ENCODE assay signal across 12 cellular contexts in genomic region chr1:20603473-20604464, GRCh38. TPM values are rescaled to one million over a fixed set of nuclear protein-coding genes. Genes with fewer than 3 reads are reported as not detected.
DNase-seq lines count a peak whose midpoint lies in the region; ATAC-seq, FAIRE-seq and TF ChIP-seq lines count a peak whose summit lies in the region.
"Had no signal": no experiment of that assay in that cellular context is flagged by ENCODE, and none has a peak within 500 bp of the region (broad histone marks: within the 10 kb centered on the region; RNA-seq: fewer than 3 reads in every experiment).

No MANE protein-coding gene starts in this region.

- peaks cover 2% of the 10 kb centered on the region; the same call in 1 of the 2 replicates for H3K79me2 ChIP-seq in H9 (ENCODE audit: insufficient read depth, low read length)

- H2AK5ac ChIP-seq in H9 (ENCODE audit: insufficient read length, low read length), result no peak overlapping the region

- H3K23ac ChIP-seq in H9 (ENCODE audit: insufficient read length, low read depth, low read length), result no peak overlapping the region

- H3K9me3 ChIP-seq in tibial artery (no peaks in the 10 kb centered on the region), vagina (no peaks in the 10 kb centered on the region), H9 (ENCODE audit: control insufficient read depth, low read depth, low read length) (no peaks in the 10 kb centered on the region)
- H3K9me3 ChIP-seq: pancreas, thyroid gland had no signal

- H3K36me3 Mint-ChIP-seq in WTC11 (peaks cover 3% of the 10 kb centered on the region), H9 (ENCODE audit: insufficient read depth in 1 of 3, low read depth in 3 of 3) (no peaks in the 10 kb centered on the region; a peak in 1 of 7 replicates)

- H3K36me3 ChIP-seq in tibial artery (no peaks in the 10 kb centered on the region), vagina (no peaks in the 10 kb centered on the region)
- H3K36me3 ChIP-seq: pancreas, thyroid gland had no signal

- no peak overlapping the region for H3K9ac ChIP-seq in H9 (ENCODE audit: extremely low read depth, insufficient read length, low read length)

- H2AFZ ChIP-seq in H9 (ENCODE audit: low read length), result no peak overlapping the region

- no peak overlapping the region for H3K4ac ChIP-seq in H9 (ENCODE audit: low read depth, low read length)

- no peak overlapping the region for H3K18ac ChIP-seq in H9 (ENCODE audit: insufficient read length, low read depth, low read length)

- no peak overlapping the region for H2BK20ac ChIP-seq in H9 (ENCODE audit: low read depth, low read length, poor library complexity, severe bottlenecking)

- no peak overlapping the region for H4K8ac ChIP-seq in H9 (replicated peaks; ENCODE audit: insufficient read length, low read depth, low read length)

- H3K9me3 Mint-ChIP-seq in WTC11, result peaks cover 12% of the 10 kb centered on the region
- peaks cover 0 to 3% of the 10 kb centered on the region in 2 experiments; a peak in 2 of 5 replicates for H3K9me3 Mint-ChIP-seq in H9

- H3K27ac Mint-ChIP-seq in WTC11 (no peak overlapping the region), H9 (no peak overlapping the region)

- H4K5ac ChIP-seq in H9 (ENCODE audit: insufficient read length, low read depth, low read length), result no peak overlapping the region

- no peak overlapping the region for H2BK5ac ChIP-seq in H9 (ENCODE audit: insufficient read length, low read length)

- intact Hi-C loops in tibial artery (cut with DNase I; ENCODE audit: low total_unique reads), result loop anchor here (1.0 kb wide), 1 partner anchor 45 kb away; no protein-coding TSS in a partner anchor
- intact Hi-C loops in vagina (cut with DNase I), result no loop called here

- H3K27ac ChIP-seq in tibial artery, result no peak overlapping the region
- no peak overlapping the region for H3K27ac ChIP-seq in vagina
- no peak overlapping the region for H3K27ac ChIP-seq in H9 (ENCODE audit: insufficient read length, low read depth, low read length)
- H3K27ac ChIP-seq: coronary artery, pancreas, thyroid gland had no signal

- no peak for TF ChIP-seq CTCF in WTC11 (IDR thresholded peaks at IDR 0.05)
- no peak for TF ChIP-seq CTCF in tibial artery (IDR thresholded peaks at IDR 0.05)
- no peak for TF ChIP-seq CTCF in vagina (IDR thresholded peaks at IDR 0.05)
- TF ChIP-seq CTCF in H9 (conservative IDR thresholded peaks at IDR 0.05), result no peak
- TF ChIP-seq CTCF in D721Med (IDR thresholded peaks at IDR 0.05; ENCODE audit: insufficient read depth, missing control alignments), result no peak

- no peak for FAIRE-seq in D721Med (lab: Jason Lieb, UNC)
- FAIRE-seq: pancreas had no signal

- no peaks in the 10 kb centered on the region for H3K4me1 ChIP-seq in tibial artery
- H3K4me1 ChIP-seq in vagina, result no peaks in the 10 kb centered on the region
- no peaks in the 10 kb centered on the region for H3K4me1 ChIP-seq in H9 (ENCODE audit: insufficient read depth, low read length)
- H3K4me1 ChIP-seq: pancreas, thyroid gland had no signal

- no peak overlapping the region for H4K91ac ChIP-seq in H9 (ENCODE audit: insufficient read length, low read depth, low read length)

- no peak overlapping the region for H3K14ac ChIP-seq in H9 (ENCODE audit: insufficient read depth, low read length)

- no peak overlapping the region for H2BK120ac ChIP-seq in H9 (ENCODE audit: low read depth, low read length, poor library complexity, severe bottlenecking)

- H3K23me2 ChIP-seq in H9 (ENCODE audit: insufficient read length, low read depth, low read length, poor library complexity, severe bottlenecking), result no peaks in the 10 kb centered on the region

- WGBS in H9 (ENCODE audit: extremely low coverage, insufficient read length, low lambda C conversion rate), result no CpG with 5 or more reads among the region's 9 CpGs

- no peak overlapping the region for H3T11ph ChIP-seq in H9 (ENCODE audit: low read length)

- POLR2A ChIA-PET in WTC11 (lab: Charles Lee), result no interaction called here

- H3K4me1 Mint-ChIP-seq in WTC11, result peaks cover 5% of the 10 kb centered on the region
- H3K4me1 Mint-ChIP-seq in H9, result no peaks in the 10 kb centered on the region; a peak in 1 of 4 replicates

- ATAC-seq in WTC11, result no peak

- no peak overlapping the region for H2BK12ac ChIP-seq in H9 (ENCODE audit: insufficient read length, low read depth, low read length)

- no peak overlapping the region for H3K4me2 ChIP-seq in H9 (ENCODE audit: insufficient read depth, insufficient read length, low read length)

- DNase-seq in A172 (ENCODE audit: low spot score), result peak; percentile 85
- DNase-seq in HS-27A (ENCODE audit: low read depth), result peak; percentile 97
- no peak for DNase-seq in WTC11 (ENCODE audit: low spot score)
- peak; percentile 97 for DNase-seq in iris pigment epithelial cell (ENCODE audit: low read depth)
- DNase-seq in tibial artery, result no peak
- DNase-seq in vagina (ENCODE audit: extremely low spot score in 2 of 2), result no peak
- DNase-seq in H9, result no peak
- DNase-seq in D721Med (ENCODE audit: insufficient read length, low spot score), result no peak
- DNase-seq: NCI-H82, pancreas, thyroid gland had no signal

- no peaks in the 10 kb centered on the region for H3K79me1 ChIP-seq in H9 (ENCODE audit: insufficient read depth, low read depth, low read length, poor library complexity, severe bottlenecking)

- H3K27me3 Mint-ChIP-seq in WTC11 (ENCODE audit: low read depth) (no peaks in the 10 kb centered on the region), H9 (ENCODE audit: low read depth) (peaks cover 4% of the 10 kb centered on the region)

- H3K4me3 Mint-ChIP-seq in WTC11, result no peak overlapping the region
- H3K4me3 Mint-ChIP-seq in H9, result no peak overlapping the region; a peak in 1 of 5 replicates

- no peak overlapping the region for H3K4me3 ChIP-seq in tibial artery
- H3K4me3 ChIP-seq in vagina, result no peak overlapping the region
- H3K4me3 ChIP-seq: coronary artery, pancreas, thyroid gland had no signal

- TF ChIP-seq POLR2A in vagina (IDR thresholded peaks at IDR 0.05), result no peak

- H2BK15ac ChIP-seq in H9 (ENCODE audit: low read depth, low read length), result no peak overlapping the region

- CTCF ChIA-PET in WTC11 (lab: Charles Lee), result interaction anchor here (0.8 kb wide), 1 partner anchor 29 kb away, joined by 4 read pairs; no protein-coding TSS in a partner anchor

- peaks cover 0 to 15% of the 10 kb centered on the region in 2 donors for H3K27me3 ChIP-seq in tibial artery
- H3K27me3 ChIP-seq in vagina, result no peaks in the 10 kb centered on the region
- H3K27me3 ChIP-seq in H9 (ENCODE audit: insufficient read depth, low read length), result no peaks in the 10 kb centered on the region
- H3K27me3 ChIP-seq: pancreas, thyroid gland had no signal

- H4K20me1 ChIP-seq in H9 (ENCODE audit: control insufficient read depth, insufficient read depth, insufficient read length), result no peaks in the 10 kb centered on the region

- no peak overlapping the region for H3K56ac ChIP-seq in H9 (ENCODE audit: insufficient read length, low read depth, low read length)

TF ChIP-seq in WTC11, 78 proteins besides CTCF, POLR2A, EP300 and RAD21:
- TF ChIP-seq USF1 (CRISPR knock-in tag; IDR thresholded peaks at IDR 0.05) (peak; percentile 87), GABPB1 (CRISPR knock-in tag; IDR thresholded peaks at IDR 0.05) (no peak), FOXP4 (CRISPR knock-in tag; IDR thresholded peaks at IDR 0.05) (no peak), CREB1 (CRISPR knock-in tag; IDR thresholded peaks at IDR 0.05) (no peak), USF2 (CRISPR knock-in tag; IDR thresholded peaks at IDR 0.05) (peak; percentile 84), NFYB (CRISPR knock-in tag; conservative IDR thresholded peaks at IDR 0.05; ENCODE audit: low read depth) (peak; percentile 46), KAT7 (CRISPR knock-in tag; IDR thresholded peaks at IDR 0.05; ENCODE audit: borderline replicate concordance) (no peak)

RNA-seq across cellular contexts. Expression of gene CDA, which starts 14.9 kb away (rescaled TPM):
- 0.19 and 0.96 TPM in 2 replicates for total RNA-seq in A172 (2014; rRNA removed; shearing (Covaris generic))
- 7.3 to 12.5 TPM (median 7.5 TPM) in 3 replicates for total RNA-seq in WTC11 (2021)
- 16.0 TPM for total RNA-seq in vagina
- total RNA-seq in H9 (2021), result 6.5 and 7.0 TPM in 2 replicates

RNA-seq across cellular contexts. Expression of gene PINK1, which starts 29.5 kb away (rescaled TPM):
- 44.8 and 57.9 TPM in 2 replicates for total RNA-seq in A172 (2014; rRNA removed; shearing (Covaris generic))
- total RNA-seq in WTC11 (2021), result 34.7 to 47.7 TPM (median 35.1 TPM) in 3 replicates
- total RNA-seq in vagina, result 113 TPM
- total RNA-seq in H9 (2021), result 17.0 and 18.2 TPM in 2 replicates

RNA-seq across cellular contexts. Expression of gene FAM43B, which starts 51.4 kb away (rescaled TPM):
- 0.09 and 0.12 TPM in 2 replicates for total RNA-seq in A172 (2014; rRNA removed; shearing (Covaris generic))
- total RNA-seq in WTC11 (2021) (2.9 to 3.1 TPM (median 3.1 TPM) in 3 replicates), vagina (not detected), H9 (2021) (0.20 and 0.22 TPM in 2 replicates)

RNA-seq across cellular contexts. Expression of gene DDOST, which starts 57.4 kb away (rescaled TPM):
- total RNA-seq in A172 (2014; rRNA removed; shearing (Covaris generic)), result 211 and 238 TPM in 2 replicates
- total RNA-seq in WTC11 (2021) (299 to 306 TPM (median 300 TPM) in 3 replicates), vagina (84.5 TPM), H9 (2021) (255 and 269 TPM in 2 replicates)

Comparison
In these comparisons a context has a peak if more than half of its experiments do, and no peak if none do; other contexts are left out.
1. DNase-seq: peak in A172 (single experiment), HS-27A (single experiment) and iris pigment epithelial cell (single experiment); none in WTC11 (single experiment), tibial artery (0 of 2), vagina (0 of 2), H9 (single experiment) and D721Med (single experiment).